In the genomic region with DNA sequence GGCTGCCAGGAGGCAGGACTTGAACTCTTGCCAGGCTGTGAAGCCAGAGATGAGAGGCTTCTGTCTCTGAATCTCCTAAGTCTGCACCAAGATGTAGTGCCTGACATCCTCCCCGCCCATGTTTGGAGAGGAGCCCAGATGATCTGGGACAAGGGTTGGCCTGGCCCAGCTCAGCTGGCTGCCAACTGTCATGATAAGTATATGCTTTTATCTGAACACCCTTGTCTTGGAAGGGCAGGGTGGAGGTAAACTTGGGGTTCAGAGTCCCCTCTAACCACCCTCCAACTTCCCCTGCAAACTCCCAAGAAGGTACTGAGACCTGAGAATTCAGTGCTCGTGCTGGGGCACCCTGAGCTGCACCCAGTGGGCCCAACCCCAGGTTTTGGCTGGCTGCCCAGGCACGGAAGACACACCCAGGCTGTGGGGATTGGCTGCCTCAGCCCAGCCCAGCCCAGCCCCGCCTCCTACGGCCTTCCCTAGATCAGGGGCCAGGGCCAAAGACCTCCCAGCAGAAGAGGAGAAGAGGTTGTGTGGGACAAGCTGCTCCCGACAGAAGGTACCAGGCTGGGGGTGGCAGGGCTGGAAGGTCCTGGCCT, we compare ENCODE assay signal across 1 cellular context.
TF ChIP-seq lines count a peak whose summit lies in the region.

A gene with protein sequence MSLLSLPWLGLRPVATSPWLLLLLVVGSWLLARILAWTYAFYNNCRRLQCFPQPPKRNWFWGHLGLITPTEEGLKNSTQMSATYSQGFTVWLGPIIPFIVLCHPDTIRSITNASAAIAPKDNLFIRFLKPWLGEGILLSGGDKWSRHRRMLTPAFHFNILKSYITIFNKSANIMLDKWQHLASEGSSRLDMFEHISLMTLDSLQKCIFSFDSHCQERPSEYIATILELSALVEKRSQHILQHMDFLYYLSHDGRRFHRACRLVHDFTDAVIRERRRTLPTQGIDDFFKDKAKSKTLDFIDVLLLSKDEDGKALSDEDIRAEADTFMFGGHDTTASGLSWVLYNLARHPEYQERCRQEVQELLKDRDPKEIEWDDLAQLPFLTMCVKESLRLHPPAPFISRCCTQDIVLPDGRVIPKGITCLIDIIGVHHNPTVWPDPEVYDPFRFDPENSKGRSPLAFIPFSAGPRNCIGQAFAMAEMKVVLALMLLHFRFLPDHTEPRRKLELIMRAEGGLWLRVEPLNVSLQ (plus strand): TSS at position 508 of the 596 bp plus-strand sequence. CDS start 443 bp downstream, outside the sequence.

TF ChIP-seq in HepG2, 621 proteins besides CTCF, POLR2A, EP300 and RAD21 (continued from another document and continues in another):
- TF ChIP-seq, protein P1, sequence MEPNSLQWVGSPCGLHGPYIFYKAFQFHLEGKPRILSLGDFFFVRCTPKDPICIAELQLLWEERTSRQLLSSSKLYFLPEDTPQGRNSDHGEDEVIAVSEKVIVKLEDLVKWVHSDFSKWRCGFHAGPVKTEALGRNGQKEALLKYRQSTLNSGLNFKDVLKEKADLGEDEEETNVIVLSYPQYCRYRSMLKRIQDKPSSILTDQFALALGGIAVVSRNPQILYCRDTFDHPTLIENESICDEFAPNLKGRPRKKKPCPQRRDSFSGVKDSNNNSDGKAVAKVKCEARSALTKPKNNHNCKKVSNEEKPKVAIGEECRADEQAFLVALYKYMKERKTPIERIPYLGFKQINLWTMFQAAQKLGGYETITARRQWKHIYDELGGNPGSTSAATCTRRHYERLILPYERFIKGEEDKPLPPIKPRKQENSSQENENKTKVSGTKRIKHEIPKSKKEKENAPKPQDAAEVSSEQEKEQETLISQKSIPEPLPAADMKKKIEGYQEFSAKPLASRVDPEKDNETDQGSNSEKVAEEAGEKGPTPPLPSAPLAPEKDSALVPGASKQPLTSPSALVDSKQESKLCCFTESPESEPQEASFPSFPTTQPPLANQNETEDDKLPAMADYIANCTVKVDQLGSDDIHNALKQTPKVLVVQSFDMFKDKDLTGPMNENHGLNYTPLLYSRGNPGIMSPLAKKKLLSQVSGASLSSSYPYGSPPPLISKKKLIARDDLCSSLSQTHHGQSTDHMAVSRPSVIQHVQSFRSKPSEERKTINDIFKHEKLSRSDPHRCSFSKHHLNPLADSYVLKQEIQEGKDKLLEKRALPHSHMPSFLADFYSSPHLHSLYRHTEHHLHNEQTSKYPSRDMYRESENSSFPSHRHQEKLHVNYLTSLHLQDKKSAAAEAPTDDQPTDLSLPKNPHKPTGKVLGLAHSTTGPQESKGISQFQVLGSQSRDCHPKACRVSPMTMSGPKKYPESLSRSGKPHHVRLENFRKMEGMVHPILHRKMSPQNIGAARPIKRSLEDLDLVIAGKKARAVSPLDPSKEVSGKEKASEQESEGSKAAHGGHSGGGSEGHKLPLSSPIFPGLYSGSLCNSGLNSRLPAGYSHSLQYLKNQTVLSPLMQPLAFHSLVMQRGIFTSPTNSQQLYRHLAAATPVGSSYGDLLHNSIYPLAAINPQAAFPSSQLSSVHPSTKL (CRISPR knock-in tag; IDR thresholded peaks at IDR 0.05): 0 out of 2 replicates have a peak, but pooled peaks have one; percentile 1
- TF ChIP-seq ATF7-NPFF (CRISPR knock-in tag; IDR thresholded peaks at IDR 0.05; ENCODE audit: low read depth): no peak
- peak; percentile 51; the same call in 1 of the 2 replicates for TF ChIP-seq ZNF350 (CRISPR knock-in tag; IDR thresholded peaks at IDR 0.05; ENCODE audit: borderline replicate concordance, low read depth)
- no peak for TF ChIP-seq ZNF703 (CRISPR knock-in tag; IDR thresholded peaks at IDR 0.05; ENCODE audit: borderline replicate concordance)
- 0 out of 2 replicates have a peak, but pooled peaks have one; percentile 27 for TF ChIP-seq PHF20 (CRISPR knock-in tag; IDR thresholded peaks at IDR 0.05)
- TF ChIP-seq, protein P2, sequence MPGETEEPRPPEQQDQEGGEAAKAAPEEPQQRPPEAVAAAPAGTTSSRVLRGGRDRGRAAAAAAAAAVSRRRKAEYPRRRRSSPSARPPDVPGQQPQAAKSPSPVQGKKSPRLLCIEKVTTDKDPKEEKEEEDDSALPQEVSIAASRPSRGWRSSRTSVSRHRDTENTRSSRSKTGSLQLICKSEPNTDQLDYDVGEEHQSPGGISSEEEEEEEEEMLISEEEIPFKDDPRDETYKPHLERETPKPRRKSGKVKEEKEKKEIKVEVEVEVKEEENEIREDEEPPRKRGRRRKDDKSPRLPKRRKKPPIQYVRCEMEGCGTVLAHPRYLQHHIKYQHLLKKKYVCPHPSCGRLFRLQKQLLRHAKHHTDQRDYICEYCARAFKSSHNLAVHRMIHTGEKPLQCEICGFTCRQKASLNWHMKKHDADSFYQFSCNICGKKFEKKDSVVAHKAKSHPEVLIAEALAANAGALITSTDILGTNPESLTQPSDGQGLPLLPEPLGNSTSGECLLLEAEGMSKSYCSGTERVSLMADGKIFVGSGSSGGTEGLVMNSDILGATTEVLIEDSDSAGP (CRISPR knock-in tag; IDR thresholded peaks at IDR 0.05; ENCODE audit: borderline replicate concordance): peak; percentile 55; the same call in 1 of the 2 replicates
- TF ChIP-seq MAFF (IDR thresholded peaks at IDR 0.05; ENCODE audit: low read depth, low read length): no peak
- TF ChIP-seq ATF1 (CRISPR knock-in tag; IDR thresholded peaks at IDR 0.05): no peak
- TF ChIP-seq, protein P3, sequence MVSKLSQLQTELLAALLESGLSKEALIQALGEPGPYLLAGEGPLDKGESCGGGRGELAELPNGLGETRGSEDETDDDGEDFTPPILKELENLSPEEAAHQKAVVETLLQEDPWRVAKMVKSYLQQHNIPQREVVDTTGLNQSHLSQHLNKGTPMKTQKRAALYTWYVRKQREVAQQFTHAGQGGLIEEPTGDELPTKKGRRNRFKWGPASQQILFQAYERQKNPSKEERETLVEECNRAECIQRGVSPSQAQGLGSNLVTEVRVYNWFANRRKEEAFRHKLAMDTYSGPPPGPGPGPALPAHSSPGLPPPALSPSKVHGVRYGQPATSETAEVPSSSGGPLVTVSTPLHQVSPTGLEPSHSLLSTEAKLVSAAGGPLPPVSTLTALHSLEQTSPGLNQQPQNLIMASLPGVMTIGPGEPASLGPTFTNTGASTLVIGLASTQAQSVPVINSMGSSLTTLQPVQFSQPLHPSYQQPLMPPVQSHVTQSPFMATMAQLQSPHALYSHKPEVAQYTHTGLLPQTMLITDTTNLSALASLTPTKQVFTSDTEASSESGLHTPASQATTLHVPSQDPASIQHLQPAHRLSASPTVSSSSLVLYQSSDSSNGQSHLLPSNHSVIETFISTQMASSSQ (IDR thresholded peaks at IDR 0.05; ENCODE audit: low read depth): no peak
- TF ChIP-seq, protein P3 (CRISPR knock-in tag; IDR thresholded peaks at IDR 0.05; ENCODE audit: borderline replicate concordance): 0 out of 2 replicates have a peak, but pooled peaks have one; percentile 12
- 0 out of 2 replicates have a peak, but pooled peaks have one; percentile 30 for TF ChIP-seq RFXAP (CRISPR knock-in tag; IDR thresholded peaks at IDR 0.05; ENCODE audit: borderline replicate concordance)
- peak; percentile 48; the same call in 1 of the 2 replicates for TF ChIP-seq ZFY (CRISPR knock-in tag; IDR thresholded peaks at IDR 0.05)
- 0 out of 2 replicates have a peak, but pooled peaks have one; percentile 14 for TF ChIP-seq HOXA3 (CRISPR knock-in tag; IDR thresholded peaks at IDR 0.05)
- no peak for TF ChIP-seq ZNF678 (CRISPR knock-in tag; IDR thresholded peaks at IDR 0.05)
- TF ChIP-seq ZNF143 (CRISPR knock-in tag; IDR thresholded peaks at IDR 0.05): no peak
- no peak for TF ChIP-seq ZEB1 (IDR thresholded peaks at IDR 0.05; ENCODE audit: insufficient replicate concordance, low read depth)
- TF ChIP-seq ZMYM4 (CRISPR knock-in tag; IDR thresholded peaks at IDR 0.05): peak; percentile 49; the same call in 1 of the 2 replicates
- no peak for TF ChIP-seq NPAS2 (CRISPR knock-in tag; IDR thresholded peaks at IDR 0.05; ENCODE audit: borderline replicate concordance)
- TF ChIP-seq PHF8 (CRISPR knock-in tag; IDR thresholded peaks at IDR 0.05): 0 out of 2 replicates have a peak, but pooled peaks have one; percentile 22
- peak in 1 of 2 experiments; percentile 49; a peak in 1 of 4 replicates for TF ChIP-seq KLF16 (CRISPR knock-in tag; IDR thresholded peaks at IDR 0.05)
- no peak for TF ChIP-seq ZNF484 (CRISPR knock-in tag; IDR thresholded peaks at IDR 0.05; ENCODE audit: borderline replicate concordance, low read depth)
- TF ChIP-seq FOXK1 (CRISPR knock-in tag; IDR thresholded peaks at IDR 0.05; ENCODE audit: borderline replicate concordance, low read depth): no peak
- TF ChIP-seq NR1H2 (CRISPR knock-in tag; IDR thresholded peaks at IDR 0.05; ENCODE audit: borderline replicate concordance, low read depth): no peak
- peak; percentile 13; the same call in 1 of the 2 replicates for TF ChIP-seq MED1 (CRISPR knock-in tag; IDR thresholded peaks at IDR 0.05)
- TF ChIP-seq NRL (CRISPR knock-in tag; IDR thresholded peaks at IDR 0.05; ENCODE audit: borderline replicate concordance): 0 out of 2 replicates have a peak, but pooled peaks have one; percentile 60
- TF ChIP-seq, protein P4, sequence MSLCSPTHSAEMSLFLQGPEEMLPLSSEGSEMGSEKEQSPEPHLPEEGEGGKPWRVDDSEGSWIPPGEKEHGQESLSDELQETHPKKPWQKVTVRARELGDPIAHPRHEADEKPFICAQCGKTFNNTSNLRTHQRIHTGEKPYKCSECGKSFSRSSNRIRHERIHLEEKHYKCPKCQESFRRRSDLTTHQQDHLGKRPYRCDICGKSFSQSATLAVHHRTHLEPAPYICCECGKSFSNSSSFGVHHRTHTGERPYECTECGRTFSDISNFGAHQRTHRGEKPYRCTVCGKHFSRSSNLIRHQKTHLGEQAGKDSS (CRISPR knock-in tag; IDR thresholded peaks at IDR 0.05; ENCODE audit: borderline replicate concordance, low read depth): no peak
- 0 out of 2 replicates have a peak, but pooled peaks have one; percentile 40 for TF ChIP-seq TOPORS (CRISPR knock-in tag; IDR thresholded peaks at IDR 0.05)
- TF ChIP-seq, protein P5, sequence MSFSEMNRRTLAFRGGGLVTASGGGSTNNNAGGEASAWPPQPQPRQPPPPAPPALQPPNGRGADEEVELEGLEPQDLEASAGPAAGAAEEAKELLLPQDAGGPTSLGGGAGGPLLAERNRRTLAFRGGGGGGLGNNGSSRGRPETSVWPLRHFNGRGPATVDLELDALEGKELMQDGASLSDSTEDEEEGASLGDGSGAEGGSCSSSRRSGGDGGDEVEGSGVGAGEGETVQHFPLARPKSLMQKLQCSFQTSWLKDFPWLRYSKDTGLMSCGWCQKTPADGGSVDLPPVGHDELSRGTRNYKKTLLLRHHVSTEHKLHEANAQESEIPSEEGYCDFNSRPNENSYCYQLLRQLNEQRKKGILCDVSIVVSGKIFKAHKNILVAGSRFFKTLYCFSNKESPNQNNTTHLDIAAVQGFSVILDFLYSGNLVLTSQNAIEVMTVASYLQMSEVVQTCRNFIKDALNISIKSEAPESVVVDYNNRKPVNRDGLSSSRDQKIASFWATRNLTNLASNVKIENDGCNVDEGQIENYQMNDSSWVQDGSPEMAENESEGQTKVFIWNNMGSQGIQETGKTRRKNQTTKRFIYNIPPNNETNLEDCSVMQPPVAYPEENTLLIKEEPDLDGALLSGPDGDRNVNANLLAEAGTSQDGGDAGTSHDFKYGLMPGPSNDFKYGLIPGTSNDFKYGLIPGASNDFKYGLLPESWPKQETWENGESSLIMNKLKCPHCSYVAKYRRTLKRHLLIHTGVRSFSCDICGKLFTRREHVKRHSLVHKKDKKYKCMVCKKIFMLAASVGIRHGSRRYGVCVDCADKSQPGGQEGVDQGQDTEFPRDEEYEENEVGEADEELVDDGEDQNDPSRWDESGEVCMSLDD (CRISPR knock-in tag; IDR thresholded peaks at IDR 0.05; ENCODE audit: borderline replicate concordance): 0 out of 2 replicates have a peak, but pooled peaks have one; percentile 33
- no peak for TF ChIP-seq NCOA2 (CRISPR knock-in tag; IDR thresholded peaks at IDR 0.05)
- TF ChIP-seq, protein P6, sequence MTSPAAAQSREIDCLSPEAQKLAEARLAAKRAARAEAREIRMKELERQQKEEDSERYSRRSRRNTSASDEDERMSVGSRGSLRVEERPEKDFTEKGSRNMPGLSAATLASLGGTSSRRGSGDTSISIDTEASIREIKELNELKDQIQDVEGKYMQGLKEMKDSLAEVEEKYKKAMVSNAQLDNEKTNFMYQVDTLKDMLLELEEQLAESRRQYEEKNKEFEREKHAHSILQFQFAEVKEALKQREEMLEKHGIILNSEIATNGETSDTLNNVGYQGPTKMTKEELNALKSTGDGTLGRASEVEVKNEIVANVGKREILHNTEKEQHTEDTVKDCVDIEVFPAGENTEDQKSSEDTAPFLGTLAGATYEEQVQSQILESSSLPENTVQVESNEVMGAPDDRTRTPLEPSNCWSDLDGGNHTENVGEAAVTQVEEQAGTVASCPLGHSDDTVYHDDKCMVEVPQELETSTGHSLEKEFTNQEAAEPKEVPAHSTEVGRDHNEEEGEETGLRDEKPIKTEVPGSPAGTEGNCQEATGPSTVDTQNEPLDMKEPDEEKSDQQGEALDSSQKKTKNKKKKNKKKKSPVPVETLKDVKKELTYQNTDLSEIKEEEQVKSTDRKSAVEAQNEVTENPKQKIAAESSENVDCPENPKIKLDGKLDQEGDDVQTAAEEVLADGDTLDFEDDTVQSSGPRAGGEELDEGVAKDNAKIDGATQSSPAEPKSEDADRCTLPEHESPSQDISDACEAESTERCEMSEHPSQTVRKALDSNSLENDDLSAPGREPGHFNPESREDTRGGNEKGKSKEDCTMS (CRISPR knock-in tag; conservative IDR thresholded peaks at IDR 0.05): no peak
- no peak for TF ChIP-seq NFE2 (CRISPR knock-in tag; IDR thresholded peaks at IDR 0.05)
- no peak for TF ChIP-seq REPIN1 (CRISPR knock-in tag; IDR thresholded peaks at IDR 0.05; ENCODE audit: borderline replicate concordance, low read depth)
- no peak for TF ChIP-seq ZMAT3 (CRISPR knock-in tag; conservative IDR thresholded peaks at IDR 0.05)
- TF ChIP-seq, protein P7, sequence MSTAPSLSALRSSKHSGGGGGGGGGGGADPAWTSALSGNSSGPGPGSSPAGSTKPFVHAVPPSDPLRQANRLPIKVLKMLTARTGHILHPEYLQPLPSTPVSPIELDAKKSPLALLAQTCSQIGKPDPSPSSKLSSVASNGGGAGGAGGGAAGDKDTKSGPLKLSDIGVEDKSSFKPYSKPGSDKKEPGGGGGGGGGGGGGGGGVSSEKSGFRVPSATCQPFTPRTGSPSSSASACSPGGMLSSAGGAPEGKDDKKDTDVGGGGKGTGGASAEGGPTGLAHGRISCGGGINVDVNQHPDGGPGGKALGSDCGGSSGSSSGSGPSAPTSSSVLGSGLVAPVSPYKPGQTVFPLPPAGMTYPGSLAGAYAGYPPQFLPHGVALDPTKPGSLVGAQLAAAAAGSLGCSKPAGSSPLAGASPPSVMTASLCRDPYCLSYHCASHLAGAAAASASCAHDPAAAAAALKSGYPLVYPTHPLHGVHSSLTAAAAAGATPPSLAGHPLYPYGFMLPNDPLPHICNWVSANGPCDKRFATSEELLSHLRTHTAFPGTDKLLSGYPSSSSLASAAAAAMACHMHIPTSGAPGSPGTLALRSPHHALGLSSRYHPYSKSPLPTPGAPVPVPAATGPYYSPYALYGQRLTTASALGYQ (CRISPR knock-in tag; IDR thresholded peaks at IDR 0.05): 0 out of 2 replicates have a peak, but pooled peaks have one; percentile 13
- TF ChIP-seq ZNF629 (CRISPR knock-in tag; conservative IDR thresholded peaks at IDR 0.05): peak; percentile 4; the same call in 1 of the 2 replicates
